2 cellular contexts compared by ENCODE assay signal in the genomic region with DNA sequence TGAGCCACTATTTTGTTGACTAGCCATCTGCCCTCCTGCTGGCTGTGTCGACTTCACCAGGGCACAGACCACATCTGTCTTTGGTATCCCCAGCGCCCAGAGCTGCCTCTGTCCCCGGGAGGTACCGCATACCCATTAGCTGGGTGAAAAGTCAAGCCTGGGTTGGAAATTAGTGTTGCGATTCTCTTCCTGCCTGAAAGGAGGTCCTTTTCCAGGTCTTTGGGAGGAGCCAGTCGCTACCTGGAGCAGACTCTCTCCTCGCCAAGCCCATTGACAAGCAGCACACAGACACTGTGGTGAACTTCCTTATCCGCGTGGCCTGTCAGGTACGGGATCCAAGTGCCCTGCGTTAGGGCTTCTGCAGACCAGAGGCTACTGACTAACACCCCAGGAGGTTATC.
TF ChIP-seq lines count a peak whose summit lies in the region.

No MANE protein-coding gene starts in this region.

TF ChIP-seq in WTC11, 78 proteins besides CTCF, POLR2A, EP300 and RAD21 (continued from another document and continues in another):
- TF ChIP-seq, protein P1, sequence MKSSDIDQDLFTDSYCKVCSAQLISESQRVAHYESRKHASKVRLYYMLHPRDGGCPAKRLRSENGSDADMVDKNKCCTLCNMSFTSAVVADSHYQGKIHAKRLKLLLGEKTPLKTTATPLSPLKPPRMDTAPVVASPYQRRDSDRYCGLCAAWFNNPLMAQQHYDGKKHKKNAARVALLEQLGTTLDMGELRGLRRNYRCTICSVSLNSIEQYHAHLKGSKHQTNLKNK (CRISPR knock-in tag; IDR thresholded peaks at IDR 0.05), result no peak
- TF ChIP-seq, protein P2, sequence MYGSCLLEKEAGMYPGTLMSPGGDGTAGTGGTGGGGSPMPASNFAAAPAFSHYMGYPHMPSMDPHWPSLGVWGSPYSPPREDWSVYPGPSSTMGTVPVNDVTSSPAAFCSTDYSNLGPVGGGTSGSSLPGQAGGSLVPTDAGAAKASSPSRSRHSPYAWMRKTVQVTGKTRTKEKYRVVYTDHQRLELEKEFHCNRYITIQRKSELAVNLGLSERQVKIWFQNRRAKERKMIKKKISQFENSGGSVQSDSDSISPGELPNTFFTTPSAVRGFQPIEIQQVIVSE (CRISPR knock-in tag; IDR thresholded peaks at IDR 0.05; ENCODE audit: borderline replicate concordance), result no peak
- TF ChIP-seq SP1 (CRISPR knock-in tag; conservative IDR thresholded peaks at IDR 0.05), result no peak
- no peak for TF ChIP-seq PRRX2 (CRISPR knock-in tag; IDR thresholded peaks at IDR 0.05)
- TF ChIP-seq, protein P3, sequence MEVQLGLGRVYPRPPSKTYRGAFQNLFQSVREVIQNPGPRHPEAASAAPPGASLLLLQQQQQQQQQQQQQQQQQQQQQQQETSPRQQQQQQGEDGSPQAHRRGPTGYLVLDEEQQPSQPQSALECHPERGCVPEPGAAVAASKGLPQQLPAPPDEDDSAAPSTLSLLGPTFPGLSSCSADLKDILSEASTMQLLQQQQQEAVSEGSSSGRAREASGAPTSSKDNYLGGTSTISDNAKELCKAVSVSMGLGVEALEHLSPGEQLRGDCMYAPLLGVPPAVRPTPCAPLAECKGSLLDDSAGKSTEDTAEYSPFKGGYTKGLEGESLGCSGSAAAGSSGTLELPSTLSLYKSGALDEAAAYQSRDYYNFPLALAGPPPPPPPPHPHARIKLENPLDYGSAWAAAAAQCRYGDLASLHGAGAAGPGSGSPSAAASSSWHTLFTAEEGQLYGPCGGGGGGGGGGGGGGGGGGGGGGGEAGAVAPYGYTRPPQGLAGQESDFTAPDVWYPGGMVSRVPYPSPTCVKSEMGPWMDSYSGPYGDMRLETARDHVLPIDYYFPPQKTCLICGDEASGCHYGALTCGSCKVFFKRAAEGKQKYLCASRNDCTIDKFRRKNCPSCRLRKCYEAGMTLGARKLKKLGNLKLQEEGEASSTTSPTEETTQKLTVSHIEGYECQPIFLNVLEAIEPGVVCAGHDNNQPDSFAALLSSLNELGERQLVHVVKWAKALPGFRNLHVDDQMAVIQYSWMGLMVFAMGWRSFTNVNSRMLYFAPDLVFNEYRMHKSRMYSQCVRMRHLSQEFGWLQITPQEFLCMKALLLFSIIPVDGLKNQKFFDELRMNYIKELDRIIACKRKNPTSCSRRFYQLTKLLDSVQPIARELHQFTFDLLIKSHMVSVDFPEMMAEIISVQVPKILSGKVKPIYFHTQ (CRISPR knock-in tag; IDR thresholded peaks at IDR 0.05), result no peak
- TF ChIP-seq GRHL2 (CRISPR knock-in tag; IDR thresholded peaks at IDR 0.05; ENCODE audit: insufficient replicate concordance, severe bottlenecking), result no peak
- TF ChIP-seq, protein P4, sequence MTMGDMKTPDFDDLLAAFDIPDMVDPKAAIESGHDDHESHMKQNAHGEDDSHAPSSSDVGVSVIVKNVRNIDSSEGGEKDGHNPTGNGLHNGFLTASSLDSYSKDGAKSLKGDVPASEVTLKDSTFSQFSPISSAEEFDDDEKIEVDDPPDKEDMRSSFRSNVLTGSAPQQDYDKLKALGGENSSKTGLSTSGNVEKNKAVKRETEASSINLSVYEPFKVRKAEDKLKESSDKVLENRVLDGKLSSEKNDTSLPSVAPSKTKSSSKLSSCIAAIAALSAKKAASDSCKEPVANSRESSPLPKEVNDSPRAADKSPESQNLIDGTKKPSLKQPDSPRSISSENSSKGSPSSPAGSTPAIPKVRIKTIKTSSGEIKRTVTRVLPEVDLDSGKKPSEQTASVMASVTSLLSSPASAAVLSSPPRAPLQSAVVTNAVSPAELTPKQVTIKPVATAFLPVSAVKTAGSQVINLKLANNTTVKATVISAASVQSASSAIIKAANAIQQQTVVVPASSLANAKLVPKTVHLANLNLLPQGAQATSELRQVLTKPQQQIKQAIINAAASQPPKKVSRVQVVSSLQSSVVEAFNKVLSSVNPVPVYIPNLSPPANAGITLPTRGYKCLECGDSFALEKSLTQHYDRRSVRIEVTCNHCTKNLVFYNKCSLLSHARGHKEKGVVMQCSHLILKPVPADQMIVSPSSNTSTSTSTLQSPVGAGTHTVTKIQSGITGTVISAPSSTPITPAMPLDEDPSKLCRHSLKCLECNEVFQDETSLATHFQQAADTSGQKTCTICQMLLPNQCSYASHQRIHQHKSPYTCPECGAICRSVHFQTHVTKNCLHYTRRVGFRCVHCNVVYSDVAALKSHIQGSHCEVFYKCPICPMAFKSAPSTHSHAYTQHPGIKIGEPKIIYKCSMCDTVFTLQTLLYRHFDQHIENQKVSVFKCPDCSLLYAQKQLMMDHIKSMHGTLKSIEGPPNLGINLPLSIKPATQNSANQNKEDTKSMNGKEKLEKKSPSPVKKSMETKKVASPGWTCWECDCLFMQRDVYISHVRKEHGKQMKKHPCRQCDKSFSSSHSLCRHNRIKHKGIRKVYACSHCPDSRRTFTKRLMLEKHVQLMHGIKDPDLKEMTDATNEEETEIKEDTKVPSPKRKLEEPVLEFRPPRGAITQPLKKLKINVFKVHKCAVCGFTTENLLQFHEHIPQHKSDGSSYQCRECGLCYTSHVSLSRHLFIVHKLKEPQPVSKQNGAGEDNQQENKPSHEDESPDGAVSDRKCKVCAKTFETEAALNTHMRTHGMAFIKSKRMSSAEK (CRISPR knock-in tag; IDR thresholded peaks at IDR 0.05; ENCODE audit: borderline replicate concordance), result no peak
- TF ChIP-seq ZNF671 (CRISPR knock-in tag; IDR thresholded peaks at IDR 0.05), result no peak
- TF ChIP-seq NFE2L1 (CRISPR knock-in tag; IDR thresholded peaks at IDR 0.05), result no peak
- TF ChIP-seq ZNF219 (CRISPR knock-in tag; IDR thresholded peaks at IDR 0.05; ENCODE audit: borderline replicate concordance), result no peak
- TF ChIP-seq TCF7 (CRISPR knock-in tag; IDR thresholded peaks at IDR 0.05; ENCODE audit: low read depth), result no peak
- TF ChIP-seq, protein P5, sequence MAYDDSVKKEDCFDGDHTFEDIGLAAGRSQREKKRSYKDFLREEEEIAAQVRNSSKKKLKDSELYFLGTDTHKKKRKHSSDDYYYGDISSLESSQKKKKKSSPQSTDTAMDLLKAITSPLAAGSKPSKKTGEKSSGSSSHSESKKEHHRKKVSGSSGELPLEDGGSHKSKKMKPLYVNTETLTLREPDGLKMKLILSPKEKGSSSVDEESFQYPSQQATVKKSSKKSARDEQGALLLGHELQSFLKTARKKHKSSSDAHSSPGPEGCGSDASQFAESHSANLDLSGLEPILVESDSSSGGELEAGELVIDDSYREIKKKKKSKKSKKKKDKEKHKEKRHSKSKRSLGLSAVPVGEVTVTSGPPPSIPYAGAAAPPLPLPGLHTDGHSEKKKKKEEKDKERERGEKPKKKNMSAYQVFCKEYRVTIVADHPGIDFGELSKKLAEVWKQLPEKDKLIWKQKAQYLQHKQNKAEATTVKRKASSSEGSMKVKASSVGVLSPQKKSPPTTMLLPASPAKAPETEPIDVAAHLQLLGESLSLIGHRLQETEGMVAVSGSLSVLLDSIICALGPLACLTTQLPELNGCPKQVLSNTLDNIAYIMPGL (CRISPR knock-in tag; IDR thresholded peaks at IDR 0.05), result no peak

TF ChIP-seq in SK-N-SH, 30 proteins besides CTCF, POLR2A, EP300 and RAD21 (continued from another document):
- TF ChIP-seq, protein P6, sequence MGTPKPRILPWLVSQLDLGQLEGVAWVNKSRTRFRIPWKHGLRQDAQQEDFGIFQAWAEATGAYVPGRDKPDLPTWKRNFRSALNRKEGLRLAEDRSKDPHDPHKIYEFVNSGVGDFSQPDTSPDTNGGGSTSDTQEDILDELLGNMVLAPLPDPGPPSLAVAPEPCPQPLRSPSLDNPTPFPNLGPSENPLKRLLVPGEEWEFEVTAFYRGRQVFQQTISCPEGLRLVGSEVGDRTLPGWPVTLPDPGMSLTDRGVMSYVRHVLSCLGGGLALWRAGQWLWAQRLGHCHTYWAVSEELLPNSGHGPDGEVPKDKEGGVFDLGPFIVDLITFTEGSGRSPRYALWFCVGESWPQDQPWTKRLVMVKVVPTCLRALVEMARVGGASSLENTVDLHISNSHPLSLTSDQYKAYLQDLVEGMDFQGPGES (IDR thresholded peaks at IDR 0.05; ENCODE audit: low read depth, low read length), result no peak
- TF ChIP-seq, protein P7, sequence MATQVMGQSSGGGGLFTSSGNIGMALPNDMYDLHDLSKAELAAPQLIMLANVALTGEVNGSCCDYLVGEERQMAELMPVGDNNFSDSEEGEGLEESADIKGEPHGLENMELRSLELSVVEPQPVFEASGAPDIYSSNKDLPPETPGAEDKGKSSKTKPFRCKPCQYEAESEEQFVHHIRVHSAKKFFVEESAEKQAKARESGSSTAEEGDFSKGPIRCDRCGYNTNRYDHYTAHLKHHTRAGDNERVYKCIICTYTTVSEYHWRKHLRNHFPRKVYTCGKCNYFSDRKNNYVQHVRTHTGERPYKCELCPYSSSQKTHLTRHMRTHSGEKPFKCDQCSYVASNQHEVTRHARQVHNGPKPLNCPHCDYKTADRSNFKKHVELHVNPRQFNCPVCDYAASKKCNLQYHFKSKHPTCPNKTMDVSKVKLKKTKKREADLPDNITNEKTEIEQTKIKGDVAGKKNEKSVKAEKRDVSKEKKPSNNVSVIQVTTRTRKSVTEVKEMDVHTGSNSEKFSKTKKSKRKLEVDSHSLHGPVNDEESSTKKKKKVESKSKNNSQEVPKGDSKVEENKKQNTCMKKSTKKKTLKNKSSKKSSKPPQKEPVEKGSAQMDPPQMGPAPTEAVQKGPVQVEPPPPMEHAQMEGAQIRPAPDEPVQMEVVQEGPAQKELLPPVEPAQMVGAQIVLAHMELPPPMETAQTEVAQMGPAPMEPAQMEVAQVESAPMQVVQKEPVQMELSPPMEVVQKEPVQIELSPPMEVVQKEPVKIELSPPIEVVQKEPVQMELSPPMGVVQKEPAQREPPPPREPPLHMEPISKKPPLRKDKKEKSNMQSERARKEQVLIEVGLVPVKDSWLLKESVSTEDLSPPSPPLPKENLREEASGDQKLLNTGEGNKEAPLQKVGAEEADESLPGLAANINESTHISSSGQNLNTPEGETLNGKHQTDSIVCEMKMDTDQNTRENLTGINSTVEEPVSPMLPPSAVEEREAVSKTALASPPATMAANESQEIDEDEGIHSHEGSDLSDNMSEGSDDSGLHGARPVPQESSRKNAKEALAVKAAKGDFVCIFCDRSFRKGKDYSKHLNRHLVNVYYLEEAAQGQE (IDR thresholded peaks at IDR 0.05; ENCODE audit: low read depth, low read length), result no peak
- TF ChIP-seq, protein P8, sequence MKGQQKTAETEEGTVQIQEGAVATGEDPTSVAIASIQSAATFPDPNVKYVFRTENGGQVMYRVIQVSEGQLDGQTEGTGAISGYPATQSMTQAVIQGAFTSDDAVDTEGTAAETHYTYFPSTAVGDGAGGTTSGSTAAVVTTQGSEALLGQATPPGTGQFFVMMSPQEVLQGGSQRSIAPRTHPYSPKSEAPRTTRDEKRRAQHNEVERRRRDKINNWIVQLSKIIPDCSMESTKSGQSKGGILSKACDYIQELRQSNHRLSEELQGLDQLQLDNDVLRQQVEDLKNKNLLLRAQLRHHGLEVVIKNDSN (IDR thresholded peaks at IDR 0.05; ENCODE audit: borderline replicate concordance, low read depth), result no peak
- TF ChIP-seq, protein P9, sequence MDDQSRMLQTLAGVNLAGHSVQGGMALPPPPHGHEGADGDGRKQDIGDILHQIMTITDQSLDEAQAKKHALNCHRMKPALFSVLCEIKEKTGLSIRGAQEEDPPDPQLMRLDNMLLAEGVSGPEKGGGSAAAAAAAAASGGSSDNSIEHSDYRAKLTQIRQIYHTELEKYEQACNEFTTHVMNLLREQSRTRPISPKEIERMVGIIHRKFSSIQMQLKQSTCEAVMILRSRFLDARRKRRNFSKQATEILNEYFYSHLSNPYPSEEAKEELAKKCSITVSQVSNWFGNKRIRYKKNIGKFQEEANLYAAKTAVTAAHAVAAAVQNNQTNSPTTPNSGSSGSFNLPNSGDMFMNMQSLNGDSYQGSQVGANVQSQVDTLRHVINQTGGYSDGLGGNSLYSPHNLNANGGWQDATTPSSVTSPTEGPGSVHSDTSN (IDR thresholded peaks at IDR 0.05), result no peak
- TF ChIP-seq EZH2phosphoT487 (IDR thresholded peaks at IDR 0.05; ENCODE audit: borderline replicate concordance, low read depth) (no peak), POLR2AphosphoS5 (IDR thresholded peaks at IDR 0.05; ENCODE audit: low read depth, low read length) (no peak), MEF2A (IDR thresholded peaks at IDR 0.05; ENCODE audit: borderline replicate concordance, low read depth) (no peak), TCF12 (IDR thresholded peaks at IDR 0.05) (no peak), GABPA (IDR thresholded peaks at IDR 0.05; ENCODE audit: low read depth) (no peak), CHD2 (IDR thresholded peaks at IDR 0.05; ENCODE audit: low read length, partially characterized antibody) (no peak), FOSL2 (IDR thresholded peaks at IDR 0.05; ENCODE audit: borderline replicate concordance, low read depth) (no peak)
